Comparison of ENCODE assay signal across 11 cellular contexts in genomic region chr2:7007488-7007845, GRCh38.
DNase-seq lines count a peak whose midpoint lies in the region; ATAC-seq and TF ChIP-seq lines count a peak whose summit lies in the region.
"Had no signal": no experiment of that assay in that cellular context is flagged by ENCODE, and none has a peak within 500 bp of the region (broad histone marks: within the 10 kb centered on the region; RNA-seq: fewer than 3 reads in every experiment).

No MANE protein-coding gene starts in this region.

- no peak for ATAC-seq in activated naive CD4-positive, alpha-beta T cell treated with anti-CD3 and anti-CD28 coated beads, Interleukin-2, amount 50 U/mL, for 72 hours

- no peaks in the 10 kb centered on the region for H3K27me3 Mint-ChIP-seq in activated naive CD4-positive, alpha-beta T cell treated with anti-CD3 and anti-CD28 coated beads, Interleukin-2, amount 10 ng/mL, durations not matched to agents 7 days and 5 days
- H3K27me3 Mint-ChIP-seq in mesothelial cell of epicardium (ENCODE audit: low read depth) (no peaks in the 10 kb centered on the region), type B pancreatic cell (no peaks in the 10 kb centered on the region)

- no peak for DNase-seq in activated naive CD4-positive, alpha-beta T cell treated with anti-CD3 and anti-CD28 coated beads, Interleukin-2, amount 50 U/mL, for 72 hours (ENCODE audit: low spot score in 2 of 2)
- no peak for DNase-seq in activated naive CD4-positive, alpha-beta T cell treated with anti-CD3 and anti-CD28 coated beads, Interleukin-2, amount 10 ng/mL, durations not matched to agents 7 days and 5 days
- DNase-seq in NB4 (ENCODE audit: low read depth) (no peak), mesothelial cell of epicardium (ENCODE audit: low spot score in 2 of 2, unreplicated experiment in 2 of 2) (no peak), type B pancreatic cell (ENCODE audit: extremely low spot score, unreplicated experiment) (no peak), NK-92 (lab: John Stamatoyannopoulos, UW; ENCODE audit: unreplicated experiment) (no peak), NCI-H2107 treated with DMSO at 0.1 percent for 48 hours (lab: John Stamatoyannopoulos, UW; ENCODE audit: unreplicated experiment) (no peak), brain microvascular endothelial cell (no peak)
- DNase-seq: activated CD4-positive, alpha-beta T cell treated with anti-CD3 and anti-CD28 coated beads for 4 hours; NCI-H345 had no signal

- H3K4me3 ChIP-seq in NB4 (ENCODE audit: low read depth, low read length), result peak overlapping the region; percentile 43
- no peak overlapping the region for H3K4me3 ChIP-seq in brain microvascular endothelial cell (ENCODE audit: low read depth, low read length)
- H3K4me3 ChIP-seq: A549 had no signal

- H3K9me3 Mint-ChIP-seq in activated naive CD4-positive, alpha-beta T cell treated with anti-CD3 and anti-CD28 coated beads, Interleukin-2, amount 50 U/mL, for 72 hours, result no peaks in the 10 kb centered on the region
- H3K9me3 Mint-ChIP-seq in activated naive CD4-positive, alpha-beta T cell treated with anti-CD3 and anti-CD28 coated beads, Interleukin-2, amount 10 ng/mL, durations not matched to agents 7 days and 5 days, result no peaks in the 10 kb centered on the region
- no peaks in the 10 kb centered on the region for H3K9me3 Mint-ChIP-seq in mesothelial cell of epicardium
- no peaks in the 10 kb centered on the region for H3K9me3 Mint-ChIP-seq in type B pancreatic cell

- H3K27me3 ChIP-seq in brain microvascular endothelial cell (replicated peaks), result no peaks in the 10 kb centered on the region

- CTCF ChIA-PET in activated naive CD4-positive, alpha-beta T cell treated with anti-CD3 and anti-CD28 coated beads, Interleukin-2, amount 10 ng/mL, durations not matched to agents 7 days and 5 days (lab: Charles Lee), result no interaction called here

- no peaks in the 10 kb centered on the region for H3K36me3 Mint-ChIP-seq in activated naive CD4-positive, alpha-beta T cell treated with anti-CD3 and anti-CD28 coated beads, Interleukin-2, amount 50 U/mL, for 72 hours
- H3K36me3 Mint-ChIP-seq in activated naive CD4-positive, alpha-beta T cell treated with anti-CD3 and anti-CD28 coated beads, Interleukin-2, amount 10 ng/mL, durations not matched to agents 7 days and 5 days, result peaks cover 39% of the 10 kb centered on the region
- peaks cover 14% of the 10 kb centered on the region for H3K36me3 Mint-ChIP-seq in mesothelial cell of epicardium
- H3K36me3 Mint-ChIP-seq in type B pancreatic cell, result peaks cover 19% of the 10 kb centered on the region

- TF ChIP-seq CTCF in NB4 (IDR thresholded peaks at IDR 0.05; ENCODE audit: low read depth, low read length) (no peak), mesothelial cell of epicardium (IDR thresholded peaks at IDR 0.05; ENCODE audit: unreplicated experiment) (no peak), type B pancreatic cell (conservative IDR thresholded peaks at IDR 0.05) (no peak), brain microvascular endothelial cell (IDR thresholded peaks at IDR 0.05; ENCODE audit: low read depth, low read length, missing control alignments) (no peak)

- H3K27ac ChIP-seq in brain microvascular endothelial cell, result no peak overlapping the region
- H3K27ac ChIP-seq: A549 had no signal

- TF ChIP-seq POLR2A in NB4 (IDR thresholded peaks at IDR 0.05; ENCODE audit: extremely low read depth, insufficient read length), result no peak

- H3K4me1 Mint-ChIP-seq in activated naive CD4-positive, alpha-beta T cell treated with anti-CD3 and anti-CD28 coated beads, Interleukin-2, amount 10 ng/mL, durations not matched to agents 7 days and 5 days, result no peaks in the 10 kb centered on the region
- H3K4me1 Mint-ChIP-seq in mesothelial cell of epicardium, result peaks cover 56% of the 10 kb centered on the region
- peaks cover 18% of the 10 kb centered on the region for H3K4me1 Mint-ChIP-seq in type B pancreatic cell (ENCODE audit: unreplicated experiment)

- peak overlapping the region; percentile 26 to 37 for H3K27ac Mint-ChIP-seq in activated naive CD4-positive, alpha-beta T cell treated with anti-CD3 and anti-CD28 coated beads, Interleukin-2, amount 50 U/mL, for 72 hours
- H3K27ac Mint-ChIP-seq in activated naive CD4-positive, alpha-beta T cell treated with anti-CD3 and anti-CD28 coated beads, Interleukin-2, amount 10 ng/mL, durations not matched to agents 7 days and 5 days, result no peak overlapping the region
- H3K27ac Mint-ChIP-seq in mesothelial cell of epicardium (peak overlapping the region; percentile 86), type B pancreatic cell (peak overlapping the region; percentile 56)

- no peak overlapping the region for H3K4me3 Mint-ChIP-seq in activated naive CD4-positive, alpha-beta T cell treated with anti-CD3 and anti-CD28 coated beads, Interleukin-2, amount 10 ng/mL, durations not matched to agents 7 days and 5 days
- H3K4me3 Mint-ChIP-seq in mesothelial cell of epicardium (no peak overlapping the region), type B pancreatic cell (no peak overlapping the region)

- in situ Hi-C loops in brain microvascular endothelial cell (cut with HindIII; ENCODE audit: low pct_ligation_motif_present, low sequenced_read_pairs), result no loop called here

- no peaks in the 10 kb centered on the region for H3K36me3 ChIP-seq in brain microvascular endothelial cell (replicated peaks)
